Comparison of ENCODE assay signal across 1 cellular context in genomic region chr2:176638167-176639015, GRCh38.
TF ChIP-seq lines count a peak whose summit lies in the region.

No MANE protein-coding gene starts in this region.

TF ChIP-seq in HEK293, 187 proteins besides CTCF, POLR2A, EP300 and RAD21 (continued from another document and continues in another):
- TF ChIP-seq TSHZ1 (tag by site-specific recombination; IDR thresholded peaks at IDR 0.05; ENCODE audit: borderline replicate concordance) = no peak
- TF ChIP-seq PRDM2 (tag by site-specific recombination; IDR thresholded peaks at IDR 0.05; ENCODE audit: borderline replicate concordance) = no peak
- TF ChIP-seq ZNF580 (tag by site-specific recombination; IDR thresholded peaks at IDR 0.05) = peak; percentile 64; the same call in 1 of the 2 replicates
- TF ChIP-seq ZFP69B (tag by site-specific recombination; IDR thresholded peaks at IDR 0.05) = no peak
- TF ChIP-seq FEZF1 (tag by site-specific recombination; IDR thresholded peaks at IDR 0.05) = peak; percentile 81
- TF ChIP-seq ZNF488 (tag by site-specific recombination; IDR thresholded peaks at IDR 0.05) = no peak
- no peak for TF ChIP-seq ZNF785 (tag by site-specific recombination; IDR thresholded peaks at IDR 0.05)
- no peak for TF ChIP-seq ZNF48 (tag by site-specific recombination; IDR thresholded peaks at IDR 0.05)
- no peak for TF ChIP-seq PBX3 (CRISPR knock-in tag; IDR thresholded peaks at IDR 0.05)
- no peak for TF ChIP-seq ZNF501 (tag by site-specific recombination; IDR thresholded peaks at IDR 0.05)
- no peak for TF ChIP-seq ZNF677 (tag by site-specific recombination; IDR thresholded peaks at IDR 0.05)
- peak; percentile 10; the same call in 1 of the 2 replicates for TF ChIP-seq ZNF335 (tag by site-specific recombination; conservative IDR thresholded peaks at IDR 0.05)
- no peak for TF ChIP-seq ZNF513 (tag by site-specific recombination; IDR thresholded peaks at IDR 0.05)
- TF ChIP-seq ZNF133 (tag by site-specific recombination; IDR thresholded peaks at IDR 0.05) = no peak
- TF ChIP-seq ZNF391 (tag by site-specific recombination; IDR thresholded peaks at IDR 0.05; ENCODE audit: borderline replicate concordance, low read depth) = no peak
- no peak for TF ChIP-seq ZNF76 (tag by site-specific recombination; IDR thresholded peaks at IDR 0.05; ENCODE audit: borderline replicate concordance, low read depth)
- no peak for TF ChIP-seq ZNF24 (tag by site-specific recombination; IDR thresholded peaks at IDR 0.05)
- no peak for TF ChIP-seq ZBTB17 (tag by site-specific recombination; IDR thresholded peaks at IDR 0.05)
- TF ChIP-seq RBAK (tag by site-specific recombination; IDR thresholded peaks at IDR 0.05) = no peak
- no peak for TF ChIP-seq ZNF768 (tag by site-specific recombination; IDR thresholded peaks at IDR 0.05)
- TF ChIP-seq ZNF555 (tag by site-specific recombination; conservative IDR thresholded peaks at IDR 0.05) = no peak
- TF ChIP-seq EGR2 (tag by site-specific recombination; IDR thresholded peaks at IDR 0.05; ENCODE audit: low read depth) = no peak
- no peak for TF ChIP-seq ZNF280C (tag by site-specific recombination; IDR thresholded peaks at IDR 0.05)
- no peak for TF ChIP-seq GLI2 (tag by site-specific recombination; IDR thresholded peaks at IDR 0.05; ENCODE audit: borderline replicate concordance, low read depth)
- TF ChIP-seq ZNF184 (tag by site-specific recombination; IDR thresholded peaks at IDR 0.05) = no peak
- TF ChIP-seq TCF7L2 (IDR thresholded peaks at IDR 0.05; ENCODE audit: borderline replicate concordance, low read depth, low read length) = no peak
- no peak for TF ChIP-seq ZNF629 (tag by site-specific recombination; IDR thresholded peaks at IDR 0.05)
- no peak for TF ChIP-seq ZBTB21 (tag by site-specific recombination; IDR thresholded peaks at IDR 0.05)
- TF ChIP-seq ZBTB44 (tag by site-specific recombination; IDR thresholded peaks at IDR 0.05) = 0 out of 2 replicates have a peak, but pooled peaks have one; percentile 5
- TF ChIP-seq ZNF132 (tag by site-specific recombination; IDR thresholded peaks at IDR 0.05; ENCODE audit: borderline replicate concordance) = no peak
- TF ChIP-seq ZBTB49 (tag by site-specific recombination; IDR thresholded peaks at IDR 0.05; ENCODE audit: low read depth) = no peak
- no peak for TF ChIP-seq INSM2 (tag by site-specific recombination; IDR thresholded peaks at IDR 0.05)
